In genomic region chr18:54086046-54086802, GRCh38 we compare ENCODE assay signal across 13 cellular contexts.
A peak's percentile ranks its signal among the peaks of the same experiment; 100 is the strongest.
DNase-seq lines count a peak whose midpoint lies in the region; ATAC-seq and TF ChIP-seq lines count a peak whose summit lies in the region.
"Had no signal": no experiment of that assay in that cellular context is flagged by ENCODE, and none has a peak within 500 bp of the region (broad histone marks: within the 10 kb centered on the region; RNA-seq: fewer than 3 reads in every experiment).

No MANE protein-coding gene starts in this region.

- no peak for TF ChIP-seq CTCF in GM12865 (IDR thresholded peaks at IDR 0.05; ENCODE audit: insufficient read depth, low read depth, low read length, missing control alignments)
- TF ChIP-seq CTCF in nephron progenitor cell (IDR thresholded peaks at IDR 0.05), result no peak

- H3K36me3 Mint-ChIP-seq in nephron progenitor cell (ENCODE audit: low read depth), result no peaks in the 10 kb centered on the region

- no peak overlapping the region for H3K27ac Mint-ChIP-seq in nephron progenitor cell
- H3K27ac Mint-ChIP-seq: activated B cell treated with CpG ODN at 0.5 μM for 24 hours had no signal

- peaks cover 26% of the 10 kb centered on the region for H3K9me3 Mint-ChIP-seq in nephron progenitor cell

- no peaks in the 10 kb centered on the region for H3K27me3 Mint-ChIP-seq in nephron progenitor cell (ENCODE audit: low read depth, poor library complexity)

- no peak overlapping the region for H3K4me3 Mint-ChIP-seq in nephron progenitor cell
- H3K4me3 Mint-ChIP-seq: activated B cell treated with CpG ODN at 0.5 μM for 24 hours had no signal

- DNase-seq in GM12865 (ENCODE audit: low read depth) (peak; percentile 54), T follicular helper cell (ENCODE audit: low read depth) (peak; percentile 3), nephron progenitor cell (no peak), NCI-H82 (lab: John Stamatoyannopoulos, UW) (no peak), NCI-H146 (lab: John Stamatoyannopoulos, UW) (no peak), NCI-H1436 (lab: John Stamatoyannopoulos, UW) (no peak)
- DNase-seq: activated B cell treated with CpG ODN at 0.5 μM for 24 hours; DND-41; NCI-H526 treated with DMSO at 0.1 percent for 48 hours; stimulated activated CD4-positive, alpha-beta T cell treated with anti-CD3 and anti-CD28 coated beads, Interleukin-1b, Interleukin-23, amount 100 ng/mL, for 48 hours; transverse colon had no signal

- H3K4me1 Mint-ChIP-seq in nephron progenitor cell, result peaks cover 5% of the 10 kb centered on the region
- H3K4me1 Mint-ChIP-seq: activated B cell treated with CpG ODN at 0.5 μM for 24 hours had no signal

- ATAC-seq in GM19438 (IDR thresholded peaks at IDR 0.05; ENCODE audit: low read depth, unreplicated experiment), result peak; percentile 93
- peak; percentile 56 for ATAC-seq in HG03108 (IDR thresholded peaks at IDR 0.05; ENCODE audit: unreplicated experiment)

- H3K4me3 ChIP-seq in GM12865 (ENCODE audit: low read depth, low read length), result no peak overlapping the region
- H3K4me3 ChIP-seq: transverse colon had no signal

Comparison
In these comparisons a context has a peak if more than half of its experiments do, and no peak if none do; other contexts are left out.
1. DNase-seq: peak in GM12865 (single experiment) and T follicular helper cell (single experiment); none in nephron progenitor cell (single experiment), NCI-H82 (single experiment), NCI-H146 (single experiment) and NCI-H1436 (single experiment).